In the genomic region with DNA sequence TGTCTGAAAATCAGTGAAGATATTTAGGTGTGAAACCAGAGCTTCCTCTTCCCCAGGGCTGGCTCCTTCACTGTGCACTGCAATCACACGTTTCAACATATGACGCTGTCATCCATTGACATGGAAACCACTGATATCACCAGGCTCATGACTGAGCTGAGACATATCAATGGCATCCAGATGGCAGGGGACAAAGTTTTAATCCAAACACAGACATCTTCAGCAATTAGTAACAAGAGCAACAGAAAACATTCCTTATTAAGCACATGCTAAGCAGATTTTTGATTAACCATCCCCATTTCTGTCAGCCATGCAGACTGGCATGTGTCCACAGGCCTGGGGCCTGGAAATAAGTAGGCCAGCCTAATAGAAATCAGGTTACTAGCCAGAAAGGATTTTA, we compare ENCODE assay signal across 14 cellular contexts.
A peak's percentile ranks its signal among the peaks of the same experiment; 100 is the strongest.
DNase-seq lines count a peak whose midpoint lies in the region; ATAC-seq and TF ChIP-seq lines count a peak whose summit lies in the region.
"Had no signal": no experiment of that assay in that cellular context is flagged by ENCODE, and none has a peak within 500 bp of the region (broad histone marks: within the 10 kb centered on the region; RNA-seq: fewer than 3 reads in every experiment).

No MANE protein-coding gene starts in this region.

- TF ChIP-seq CTCF in SK-N-SH (IDR thresholded peaks at IDR 0.05) = no peak
- TF ChIP-seq CTCF in left ventricle myocardium inferior (IDR thresholded peaks at IDR 0.05; ENCODE audit: borderline replicate concordance) = no peak
- no peak for TF ChIP-seq CTCF in uterus (IDR thresholded peaks at IDR 0.05)

- H3K4me3 ChIP-seq in SK-N-SH (ENCODE audit: low read depth in 2 of 2, low read length in 1 of 2) (no peak overlapping the region), left ventricle myocardium inferior (no peak overlapping the region), uterus (no peak overlapping the region)
- H3K4me3 ChIP-seq: neural progenitor cell, testis had no signal

- no peak overlapping the region for H2AFZ ChIP-seq in SK-N-SH (ENCODE audit: low read depth)
- H2AFZ ChIP-seq: neural progenitor cell had no signal

- intact Hi-C loops in Right ventricle myocardium superior (cut with DNase I) = no loop called here
- intact Hi-C loops in cardiac septum (cut with DNase I) = no loop called here
- intact Hi-C loops in left ventricle myocardium inferior (cut with micrococcal nuclease) = no loop called here
- intact Hi-C loops in uterus (cut with DNase I; ENCODE audit: low total_unique reads) = no loop called here

- H4K20me1 ChIP-seq in SK-N-SH (ENCODE audit: insufficient read depth) = no peaks in the 10 kb centered on the region

- H3K27me3 ChIP-seq in SK-N-SH (ENCODE audit: insufficient read depth) (no peaks in the 10 kb centered on the region), left ventricle myocardium inferior (ENCODE audit: low read depth) (no peaks in the 10 kb centered on the region), uterus (no peaks in the 10 kb centered on the region)
- H3K27me3 ChIP-seq: neural progenitor cell, testis had no signal

- H3K9me2 ChIP-seq in SK-N-SH = no peaks in the 10 kb centered on the region

- ATAC-seq in Right ventricle myocardium superior (ENCODE audit: poor library complexity) (peak; percentile 51), HG02840 (IDR thresholded peaks at IDR 0.05; ENCODE audit: low FRiP score, unreplicated experiment) (no peak)

- H3K4me1 ChIP-seq in SK-N-SH (ENCODE audit: control insufficient read depth in 1 of 2, insufficient read depth in 2 of 2, low read depth in 1 of 2, low read length in 1 of 2) (peaks cover 0 to 27% of the 10 kb centered on the region in 2 experiments; a peak in 2 of 4 replicates), left ventricle myocardium inferior (peaks cover 34% of the 10 kb centered on the region), uterus (peaks cover 0 to 21% of the 10 kb centered on the region in 2 donors)
- H3K4me1 ChIP-seq: testis had no signal

- no peak for TF ChIP-seq RAD21 in SK-N-SH (IDR thresholded peaks at IDR 0.05; ENCODE audit: low read length)

- WGBS in SK-N-SH (ENCODE audit: low lambda C conversion rate) = 25% methylated on average over 2 of the region's 2 CpGs

- no peaks in the 10 kb centered on the region for H3F3A ChIP-seq in SK-N-SH (replicated peaks; ENCODE audit: insufficient read depth)

- H3K79me2 ChIP-seq in SK-N-SH (ENCODE audit: insufficient read depth) = no peaks in the 10 kb centered on the region

- peak overlapping the region in 1 of 2 experiments; percentile 58; a peak in 2 of 4 replicates for H3K27ac ChIP-seq in SK-N-SH (ENCODE audit: low read depth in 2 of 2, low read length in 1 of 2)
- peak overlapping the region; percentile 33 for H3K27ac ChIP-seq in left ventricle myocardium inferior (replicated peaks)
- H3K27ac ChIP-seq in uterus = peak overlapping the region; percentile 70 to 76
- H3K27ac ChIP-seq: neural progenitor cell, testis had no signal

- DNase-seq in Right ventricle myocardium superior (no peak), cardiac septum (ENCODE audit: low spot score) (no peak), SK-N-SH (peak; percentile 81), left ventricle myocardium inferior (no peak), uterus (peak in 1 of 2 donors; percentile 44), NCI-H510A (lab: John Stamatoyannopoulos, UW) (no peak)
- DNase-seq in stimulated activated naive CD4-positive, alpha-beta T cell treated with Interleukin-2 at 50 U/mL for 16 hours (lab: John Stamatoyannopoulos, UW) = no peak
- DNase-seq: ACHN; activated CD4-positive, alpha-beta T cell treated with anti-CD3 and anti-CD28 coated beads for 48 hours; NCI-H1694 treated with DMSO at 0.1 percent for 48 hours; stimulated activated CD4-positive, alpha-beta T cell treated with anti-CD3 and anti-CD28 coated beads, Interleukin-2, amount 100 ng/mL, for 48 hours; testis had no signal

- no peak overlapping the region for H3K4me2 ChIP-seq in SK-N-SH
- H3K4me2 ChIP-seq: neural progenitor cell had no signal

- H3K9ac ChIP-seq in SK-N-SH = no peak overlapping the region
- H3K9ac ChIP-seq: neural progenitor cell had no signal

- no peak for TF ChIP-seq POLR2A in uterus (IDR thresholded peaks at IDR 0.05)

- peak in 1 of 2 experiments; percentile 90; a peak in 2 of 4 replicates for TF ChIP-seq EP300 in SK-N-SH (IDR thresholded peaks at IDR 0.05; ENCODE audit: borderline replicate concordance in 1 of 2, low read depth in 1 of 2, low read length in 1 of 2)

- H3K9me3 ChIP-seq in SK-N-SH (no peaks in the 10 kb centered on the region), left ventricle myocardium inferior (replicated peaks) (no peaks in the 10 kb centered on the region), uterus (no peaks in the 10 kb centered on the region)
- H3K9me3 ChIP-seq: testis had no signal

- POLR2A ChIA-PET in SK-N-SH (lab: Yijun Ruan, JAX) = no interaction called here

- no peaks in the 10 kb centered on the region for H3K36me3 ChIP-seq in SK-N-SH (replicated peaks in 1 of 2; ENCODE audit: control insufficient read depth in 1 of 2, insufficient read depth in 2 of 2, low read length in 1 of 2)
- peaks cover 10% of the 10 kb centered on the region for H3K36me3 ChIP-seq in left ventricle myocardium inferior
- no peaks in the 10 kb centered on the region for H3K36me3 ChIP-seq in uterus
- H3K36me3 ChIP-seq: neural progenitor cell had no signal

- CTCF ChIA-PET in SK-N-SH (lab: Yijun Ruan, JAX) = interaction anchor here (0.8 to 2.2 kb wide), 7 partner anchors 11 to 163 kb away, joined by 3 to 6 read pairs (median 3); no protein-coding TSS in a partner anchor

TF ChIP-seq in SK-N-SH, 30 proteins besides CTCF, POLR2A, EP300 and RAD21:
- no peak for TF ChIP-seq ELF1 (IDR thresholded peaks at IDR 0.05)
- TF ChIP-seq, protein P1, sequence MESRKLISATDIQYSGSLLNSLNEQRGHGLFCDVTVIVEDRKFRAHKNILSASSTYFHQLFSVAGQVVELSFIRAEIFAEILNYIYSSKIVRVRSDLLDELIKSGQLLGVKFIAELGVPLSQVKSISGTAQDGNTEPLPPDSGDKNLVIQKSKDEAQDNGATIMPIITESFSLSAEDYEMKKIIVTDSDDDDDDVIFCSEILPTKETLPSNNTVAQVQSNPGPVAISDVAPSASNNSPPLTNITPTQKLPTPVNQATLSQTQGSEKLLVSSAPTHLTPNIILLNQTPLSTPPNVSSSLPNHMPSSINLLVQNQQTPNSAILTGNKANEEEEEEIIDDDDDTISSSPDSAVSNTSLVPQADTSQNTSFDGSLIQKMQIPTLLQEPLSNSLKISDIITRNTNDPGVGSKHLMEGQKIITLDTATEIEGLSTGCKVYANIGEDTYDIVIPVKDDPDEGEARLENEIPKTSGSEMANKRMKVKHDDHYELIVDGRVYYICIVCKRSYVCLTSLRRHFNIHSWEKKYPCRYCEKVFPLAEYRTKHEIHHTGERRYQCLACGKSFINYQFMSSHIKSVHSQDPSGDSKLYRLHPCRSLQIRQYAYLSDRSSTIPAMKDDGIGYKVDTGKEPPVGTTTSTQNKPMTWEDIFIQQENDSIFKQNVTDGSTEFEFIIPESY (IDR thresholded peaks at IDR 0.05; ENCODE audit: borderline replicate concordance, low read depth) = no peak
- peak; percentile 36; the same call in 1 of the 2 replicates for TF ChIP-seq TCF12 (IDR thresholded peaks at IDR 0.05)
- TF ChIP-seq GATA2 (CRISPR knock-in tag; IDR thresholded peaks at IDR 0.05) = peak; percentile 78
- TF ChIP-seq FOXJ3 (CRISPR knock-in tag; IDR thresholded peaks at IDR 0.05) = peak; percentile 77
- TF ChIP-seq TAF1 (IDR thresholded peaks at IDR 0.05; ENCODE audit: borderline replicate concordance, low read depth, low read length) = no peak
- no peak for TF ChIP-seq SIN3A (IDR thresholded peaks at IDR 0.05; ENCODE audit: borderline replicate concordance, low read depth, low read length)
- no peak for TF ChIP-seq TEAD4 (IDR thresholded peaks at IDR 0.05; ENCODE audit: borderline replicate concordance, insufficient read depth)
- TF ChIP-seq CHD2 (IDR thresholded peaks at IDR 0.05; ENCODE audit: low read length, partially characterized antibody) = peak; percentile 56
- peak; percentile 85; the same call in 1 of the 2 replicates for TF ChIP-seq MXI1 (IDR thresholded peaks at IDR 0.05; ENCODE audit: low read depth, low read length)
- peak; percentile 91 for TF ChIP-seq RCOR1 (IDR thresholded peaks at IDR 0.05; ENCODE audit: low read length)
